In the genomic region with DNA sequence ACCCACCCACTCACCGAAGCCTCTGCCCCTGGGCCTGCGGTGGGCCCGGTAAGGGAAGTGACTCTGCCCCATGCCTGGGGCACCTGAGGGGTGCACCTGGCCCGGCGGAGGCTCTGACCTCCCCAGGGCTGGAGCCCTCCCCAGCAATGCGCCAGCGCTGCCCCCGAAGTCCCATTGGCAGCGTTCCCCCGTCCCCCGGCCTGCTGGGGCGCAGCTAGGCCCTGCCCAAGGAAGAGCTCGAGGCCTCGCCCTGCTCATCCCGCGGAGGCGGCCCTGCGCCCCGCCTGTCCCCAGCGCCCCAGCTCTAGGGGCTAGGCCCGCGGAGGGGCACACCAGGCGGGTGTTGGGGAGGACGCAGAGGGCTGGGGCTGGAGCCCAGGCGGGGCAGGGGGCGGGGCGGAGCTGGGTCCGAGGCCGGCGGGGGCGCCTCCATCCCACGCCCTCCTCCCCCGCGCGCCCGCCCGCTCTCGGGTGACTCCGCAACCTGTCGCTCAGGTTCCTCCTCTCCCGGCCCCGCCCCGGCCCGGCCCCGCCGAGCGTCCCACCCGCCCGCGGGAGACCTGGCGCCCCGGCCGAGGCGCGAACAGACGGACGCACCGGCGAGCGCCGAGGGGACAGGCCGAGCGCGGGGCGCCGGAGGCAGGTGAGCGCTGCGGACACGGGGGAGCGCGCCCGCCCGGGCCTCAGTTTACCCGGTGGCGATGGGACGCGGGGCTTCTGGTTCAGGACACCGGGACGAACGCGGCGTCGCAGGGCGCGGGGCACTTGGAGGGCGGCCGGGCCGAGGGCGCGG, we compare ENCODE assay signal across 8 cellular contexts. TPM values are rescaled to one million over a fixed set of nuclear protein-coding genes. Genes with fewer than 3 reads are reported as not detected.
DNase-seq lines count a peak whose midpoint lies in the region; ATAC-seq and TF ChIP-seq lines count a peak whose summit lies in the region.

A gene (plus strand): TSS at position 586 of the 793 bp plus-strand sequence. CDS start 3,177 bp downstream, outside the sequence.

- H3K4me3 ChIP-seq in A673 (ENCODE audit: low read depth, low read length, poor library complexity, severe bottlenecking) = peak within 1 kb of the TSS; percentile 31
- H3K4me3 ChIP-seq in HUES6 (ENCODE audit: low read depth, low read length) = peak within 1 kb of the TSS; percentile 81
- H3K4me3 ChIP-seq in coronary artery = peak within 1 kb of the TSS; percentile 83
- peak within 1 kb of the TSS; percentile 52 for H3K4me3 ChIP-seq in mesodermal cell (ENCODE audit: extremely low read depth, insufficient read depth, low read length, poor library complexity, severe bottlenecking)
- no peak within 1 kb of the TSS for H3K4me3 ChIP-seq in Karpas-422 (ENCODE audit: low read length)

- H3K36me3 ChIP-seq in A673 (ENCODE audit: insufficient read depth, low read length, poor library complexity, severe bottlenecking) = no peaks in the 10 kb centered on the region
- peaks cover 13% of the 10 kb centered on the region for H3K36me3 ChIP-seq in HUES6 (ENCODE audit: control insufficient read depth, insufficient read depth, low read length)
- peaks cover 26% of the 10 kb centered on the region for H3K36me3 ChIP-seq in mesodermal cell (ENCODE audit: control insufficient read depth, insufficient read depth, low read length)
- no peaks in the 10 kb centered on the region for H3K36me3 ChIP-seq in Karpas-422 (ENCODE audit: insufficient read depth, low read length)

- no peak within 1 kb of the TSS for H2AFZ ChIP-seq in Karpas-422 (ENCODE audit: low read length)

- CTCF ChIA-PET in A673 (lab: Charles Lee) = no interaction called here

- H3K79me2 ChIP-seq in Karpas-422 (ENCODE audit: low read length) = no peaks in the 10 kb centered on the region

- H3K4me2 ChIP-seq in Karpas-422 (ENCODE audit: low read depth, low read length, poor library complexity, severe bottlenecking) = no peak within 1 kb of the TSS

- H3K9ac ChIP-seq in HUES6 (ENCODE audit: low read length) (peak within 1 kb of the TSS; percentile 89), Karpas-422 (ENCODE audit: low read length) (no peak within 1 kb of the TSS)

- H3K27ac ChIP-seq in A673 (ENCODE audit: low read depth, low read length, poor library complexity, severe bottlenecking) = no peak within 1 kb of the TSS
- peak within 1 kb of the TSS; percentile 75 for H3K27ac ChIP-seq in HUES6 (ENCODE audit: low read depth, low read length)
- H3K27ac ChIP-seq in coronary artery = peak within 1 kb of the TSS; percentile 86
- H3K27ac ChIP-seq in mesodermal cell (ENCODE audit: low read depth, low read length, severe bottlenecking) = no peak within 1 kb of the TSS
- no peak within 1 kb of the TSS for H3K27ac ChIP-seq in Karpas-422 (ENCODE audit: low read length)

- TF ChIP-seq CTCF in A673 (conservative IDR thresholded peaks at IDR 0.05; ENCODE audit: low read depth, low read length) (no peak), coronary artery (IDR thresholded peaks at IDR 0.05) (no peak)

- H3K4me1 ChIP-seq in A673 (ENCODE audit: insufficient read depth, low read length, poor library complexity, severe bottlenecking) (no peaks in the 10 kb centered on the region), HUES6 (ENCODE audit: control insufficient read depth, insufficient read depth, low read length) (peaks cover 44% of the 10 kb centered on the region), mesodermal cell (ENCODE audit: control insufficient read depth, insufficient read depth, low read length, poor library complexity, severe bottlenecking) (peaks cover 18% of the 10 kb centered on the region), Karpas-422 (ENCODE audit: low read length) (no peaks in the 10 kb centered on the region)

- no peaks in the 10 kb centered on the region for H3K9me2 ChIP-seq in Karpas-422 (replicated peaks; ENCODE audit: insufficient read depth, low read length)

- 17 to 27% methylated on average over 36 to 62 of the region's 90 CpGs for WGBS in mesodermal cell (ENCODE audit: insufficient coverage in 2 of 2), 2 experiments

- H4K20me1 ChIP-seq in Karpas-422 (ENCODE audit: insufficient read depth, low read depth, low read length) = 0 out of 2 replicates have a peak, but pooled peaks cover 4% of the 10 kb centered on the region

- H3K27me3 ChIP-seq in A673 (replicated peaks; ENCODE audit: insufficient read depth, low read depth, low read length, poor library complexity) = no peaks in the 10 kb centered on the region
- peaks cover 5% of the 10 kb centered on the region; the same call in 1 of the 2 replicates for H3K27me3 ChIP-seq in HUES6 (ENCODE audit: control insufficient read depth, insufficient read depth, low read length)
- no peaks in the 10 kb centered on the region for H3K27me3 ChIP-seq in Karpas-422 (ENCODE audit: low read length)

- intact Hi-C loops in A673 (cut with micrococcal nuclease; ENCODE audit: unreplicated experiment) = no loop called here

- POLR2A ChIA-PET in A673 (lab: Charles Lee; ENCODE audit: low non-redundant PET) = no interaction called here

- no peak for DNase-seq in A673 (ENCODE audit: low spot score)
- no peak for DNase-seq in coronary artery (ENCODE audit: low spot score)
- DNase-seq in Karpas-422 = no peak

- BruUV-seq in A673 (replicated peaks; lab: Mats Ljungman, UMichigan) = no TSS peak

- ATAC-seq in GM21381 (IDR thresholded peaks at IDR 0.05; ENCODE audit: unreplicated experiment) = no peak
- no peak for ATAC-seq in HG02885 (IDR thresholded peaks at IDR 0.05; ENCODE audit: poor library complexity, unreplicated experiment)
- no peak for ATAC-seq in GM21360 (IDR thresholded peaks at IDR 0.05; ENCODE audit: unreplicated experiment)

- H3K9me3 ChIP-seq in A673 (ENCODE audit: low read depth, low read length, poor library complexity, severe bottlenecking) (no peaks in the 10 kb centered on the region), HUES6 (ENCODE audit: control insufficient read depth, insufficient read depth, low read depth, low read length) (no peaks in the 10 kb centered on the region), mesodermal cell (ENCODE audit: control insufficient read depth, low read length) (no peaks in the 10 kb centered on the region), Karpas-422 (ENCODE audit: low read length) (no peaks in the 10 kb centered on the region)

RNA-seq across cellular contexts. Expression of the gene that starts here (rescaled TPM):
- 0.66 and 0.90 TPM in 2 replicates for total RNA-seq in A673 (2021)
- polyA plus RNA-seq in mesodermal cell (2013, experiment 1 of 2) = 13.7 TPM
- 13.7 TPM for polyA plus RNA-seq in mesodermal cell (2013, experiment 2 of 2)
- 2.3 and 10.4 TPM in 2 replicates for total RNA-seq in Karpas-422 (2014; rRNA removed; shearing (Covaris generic); ENCODE audit: low replicate concordance)

Comparison
In these comparisons a context has a peak if more than half of its experiments do, and no peak if none do; other contexts are left out.
1. H3K27ac ChIP-seq: peak in HUES6 (single experiment) and coronary artery (2 of 2); none in A673 (single experiment), mesodermal cell (single experiment) and Karpas-422 (single experiment).